Comparison of ENCODE assay signal across 16 cellular contexts in genomic region chr13:98752942-98753290, GRCh38. TPM values are rescaled to one million over a fixed set of nuclear protein-coding genes. Genes with fewer than 3 reads are reported as not detected.
DNase-seq lines count a peak whose midpoint lies in the region; ATAC-seq and TF ChIP-seq lines count a peak whose summit lies in the region.
"Had no signal": no experiment of that assay in that cellular context is flagged by ENCODE, and none has a peak within 500 bp of the region (broad histone marks: within the 10 kb centered on the region; RNA-seq: fewer than 3 reads in every experiment).

No MANE protein-coding gene starts in this region.

- peaks cover 74% of the 10 kb centered on the region for H3K27me3 Mint-ChIP-seq in neural crest cell (ENCODE audit: low read depth)

- peaks cover 11% of the 10 kb centered on the region for H3K9me3 Mint-ChIP-seq in neural crest cell

- intact Hi-C loops in left ventricle myocardium inferior (cut with micrococcal nuclease) (no loop called here), left ventricle myocardium superior (cut with micrococcal nuclease) (no loop called here)

- H3K27ac Mint-ChIP-seq in neural crest cell (ENCODE audit: unreplicated experiment): no peak overlapping the region
- H3K27ac Mint-ChIP-seq: activated T-helper 2 cell treated with anti-CD3 and anti-CD28 coated beads, Interferon-gamma antibody, Interleukin-2, Interleukin-4, amounts not matched to agents 10 μg/mL and 5 μg/mL and 100 μg/mL, durations not matched to agents 14 hours and 24 hours and 36 hours; natural killer cell had no signal

- no peak for ATAC-seq in left ventricle myocardium superior
- ATAC-seq: natural killer cell had no signal

- H3K4me1 ChIP-seq in left ventricle myocardium inferior: peaks cover 14% of the 10 kb centered on the region

- no peak overlapping the region for H3K27ac ChIP-seq in left ventricle myocardium inferior (replicated peaks)

- H3K4me3 ChIP-seq in left ventricle myocardium inferior (peak overlapping the region; percentile 58), epithelial cell of proximal tubule (ENCODE audit: low read depth, low read length) (peak overlapping the region; percentile 52)

- DNase-seq in left ventricle myocardium inferior (no peak), left ventricle myocardium superior (no peak), epithelial cell of proximal tubule (ENCODE audit: low read depth) (no peak), neural crest cell (ENCODE audit: low read depth, low spot score) (no peak), activated gamma-delta T cell treated with Interleukin-2 at 50 U/mL for 16 hours (no peak), NCI-H524 (lab: John Stamatoyannopoulos, UW) (no peak)
- no peak for DNase-seq in activated CD4-positive, alpha-beta T cell treated with anti-CD3 and anti-CD28 coated beads for 4 hours
- no peak for DNase-seq in effector CD8-positive, alpha-beta T cell (lab: John Stamatoyannopoulos, UW)
- DNase-seq: ACHN; left cardiac atrium; natural killer cell; NCI-H2107; SHP77; stimulated activated naive CD8-positive, alpha-beta T cell treated with anti-CD3 and anti-CD28 coated beads, Interleukin-15, Interleukin-2, amounts not matched to agents 100 U/mL and 50 U/mL, for 24 hours; T1000 had no signal

- H3K9me3 ChIP-seq in left ventricle myocardium inferior (replicated peaks): no peaks in the 10 kb centered on the region

- peak overlapping the region; percentile 14 for H3K4me3 Mint-ChIP-seq in neural crest cell
- H3K4me3 Mint-ChIP-seq: natural killer cell had no signal

- H3K36me3 Mint-ChIP-seq in neural crest cell (ENCODE audit: low read depth): peaks cover 5% of the 10 kb centered on the region

- H3K27me3 ChIP-seq in left ventricle myocardium inferior (ENCODE audit: low read depth): peaks cover 79% of the 10 kb centered on the region

- no peaks in the 10 kb centered on the region for H3K36me3 ChIP-seq in left ventricle myocardium inferior

- peaks cover 4% of the 10 kb centered on the region for H3K4me1 Mint-ChIP-seq in neural crest cell
- H3K4me1 Mint-ChIP-seq: natural killer cell had no signal

- TF ChIP-seq CTCF in left ventricle myocardium inferior (IDR thresholded peaks at IDR 0.05; ENCODE audit: borderline replicate concordance) (no peak), epithelial cell of proximal tubule (conservative IDR thresholded peaks at IDR 0.05; ENCODE audit: low read depth, low read length) (no peak), neural crest cell (conservative IDR thresholded peaks at IDR 0.05) (no peak)

RNA-seq across cellular contexts. Expression of gene SLC15A1, which starts 0.4 kb away (rescaled TPM):
- total RNA-seq in left ventricle myocardium inferior: not detected
- not detected for total RNA-seq in left ventricle myocardium superior
- 1.2 and 4.6 TPM in 2 replicates for total RNA-seq in epithelial cell of proximal tubule
- total RNA-seq in neural crest cell: not detected in 2 replicates
- total RNA-seq: activated T-helper 2 cell treated with anti-CD3 and anti-CD28 coated beads, Interferon-gamma antibody, Interleukin-2, Interleukin-4, amounts not matched to agents 10 μg/mL and 5 μg/mL and 100 μg/mL, durations not matched to agents 14 hours and 24 hours and 36 hours; left cardiac atrium; natural killer cell had no signal
